Comparison of ENCODE assay signal across 8 cellular contexts in genomic region chr6:167079853-167080297, GRCh38. TPM values are rescaled to one million over a fixed set of nuclear protein-coding genes. Genes with fewer than 3 reads are reported as not detected.
DNase-seq lines count a peak whose midpoint lies in the region; ATAC-seq and TF ChIP-seq lines count a peak whose summit lies in the region.

No MANE protein-coding gene starts in this region.

- H3K36me3 ChIP-seq in body of pancreas (replicated peaks in 1 of 2; ENCODE audit: insufficient read depth in 1 of 2, low read depth in 2 of 2) (no peaks in the 10 kb centered on the region), ovary (no peaks in the 10 kb centered on the region)

- H3K4me3 ChIP-seq in body of pancreas (no peak overlapping the region), ovary (no peak overlapping the region)

- TF ChIP-seq POLR2A in body of pancreas (IDR thresholded peaks at IDR 0.05) (no peak), ovary (IDR thresholded peaks at IDR 0.05) (no peak)

- intact Hi-C loops in body of pancreas (cut with DNase I), result no loop called here
- intact Hi-C loops in ovary (cut with DNase I), result no loop called here

- H3K4me1 ChIP-seq in body of pancreas (no peaks in the 10 kb centered on the region), ovary (ENCODE audit: insufficient read depth) (no peaks in the 10 kb centered on the region)

- TF ChIP-seq CTCF in body of pancreas (IDR thresholded peaks at IDR 0.05) (no peak), ovary (IDR thresholded peaks at IDR 0.05) (no peak)

- TF ChIP-seq EP300 in ovary (IDR thresholded peaks at IDR 0.05), result no peak

- ATAC-seq in HG03066 (IDR thresholded peaks at IDR 0.05; ENCODE audit: low read depth, unreplicated experiment) (peak; percentile 99), body of pancreas (no peak)

- H3K27me3 ChIP-seq in body of pancreas (no peaks in the 10 kb centered on the region), ovary (no peaks in the 10 kb centered on the region)

- 78 to 83% methylated on average over 11 of the region's 11 CpGs for WGBS in body of pancreas, 2 donors
- 81 to 86% (median 84%) methylated on average over 11 of the region's 11 CpGs for WGBS in ovary, 3 donors

- no peaks in the 10 kb centered on the region for H3K9me3 ChIP-seq in body of pancreas
- H3K9me3 ChIP-seq in ovary, result no peaks in the 10 kb centered on the region

- DNase-seq in GM19240 (ENCODE audit: insufficient read length, low spot score) (peak; percentile 68), NCI-H1930 (lab: John Stamatoyannopoulos, UW) (no peak), UCSD-AML1 (lab: John Stamatoyannopoulos, UW; ENCODE audit: unreplicated experiment) (no peak), body of pancreas (no peak), ovary (no peak)
- peak; percentile 60 to 62 for DNase-seq in activated CD4-positive, alpha-beta T cell treated with anti-CD3 and anti-CD28 coated beads for 4 hours
- peak; percentile 24 to 27 for DNase-seq in stimulated activated CD4-positive, alpha-beta T cell treated with anti-CD3 and anti-CD28 coated beads, Interleukin-1b, Interleukin-23, amount 100 ng/mL, for 1 hour (ENCODE audit: low read depth in 2 of 2)

- H3K27ac ChIP-seq in body of pancreas (no peak overlapping the region), ovary (no peak overlapping the region)

RNA-seq across cellular contexts. Expression of gene CCR6, which starts 43.0 kb away (rescaled TPM):
- not detected for total RNA-seq in body of pancreas
- total RNA-seq in ovary, result not detected
- under 1 TPM in 1 of 2 donors, not detected in 1; 0.18 TPM for polyA plus RNA-seq in ovary

Comparison
In these comparisons a context has a peak if more than half of its experiments do, and no peak if none do; other contexts are left out.
1. DNase-seq: peak in GM19240 (single experiment), activated CD4-positive, alpha-beta T cell treated with anti-CD3 and anti-CD28 coated beads for 4 hours (2 of 2) and stimulated activated CD4-positive, alpha-beta T cell treated with anti-CD3 and anti-CD28 coated beads, Interleukin-1b, Interleukin-23, amount 100 ng/mL, for 1 hour (2 of 2); none in NCI-H1930 (0 of 2), UCSD-AML1 (single experiment), body of pancreas (0 of 4) and ovary (0 of 5).